Comparison of ENCODE assay signal across 1 cellular context in the genomic region with DNA sequence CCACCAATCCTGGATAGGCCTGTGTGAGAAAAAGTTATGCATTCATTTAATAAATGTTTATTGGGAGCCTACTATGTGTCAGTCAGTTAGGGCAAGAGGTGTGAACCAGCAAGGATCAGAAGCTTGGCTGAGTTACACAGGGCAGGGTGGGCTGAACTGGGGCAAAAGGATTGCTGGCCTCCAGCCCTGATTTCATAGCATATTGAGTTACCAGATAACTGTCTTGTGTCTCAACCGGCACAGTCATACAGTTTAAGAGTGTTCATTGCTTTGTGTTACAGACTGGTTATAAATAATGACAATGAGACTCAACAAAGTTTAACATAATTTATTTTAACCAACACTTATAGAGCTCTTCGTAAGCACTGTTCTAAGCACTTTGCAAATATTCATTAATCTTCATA.
TF ChIP-seq lines count a peak whose summit lies in the region.

No MANE protein-coding gene starts in this region.

TF ChIP-seq in HepG2, 621 proteins besides CTCF, POLR2A, EP300 and RAD21 (continued from another document):
- TF ChIP-seq ZSCAN31 (CRISPR knock-in tag; IDR thresholded peaks at IDR 0.05; ENCODE audit: low read depth) (no peak), ZNF746 (CRISPR knock-in tag; IDR thresholded peaks at IDR 0.05) (no peak), ZNF567 (CRISPR knock-in tag; IDR thresholded peaks at IDR 0.05; ENCODE audit: borderline replicate concordance) (no peak), ZNF407 (CRISPR knock-in tag; IDR thresholded peaks at IDR 0.05; ENCODE audit: not compliant biosample characterization) (no peak), KLF12 (CRISPR knock-in tag; IDR thresholded peaks at IDR 0.05; ENCODE audit: borderline replicate concordance) (no peak), XBP1 (CRISPR knock-in tag; IDR thresholded peaks at IDR 0.05) (no peak)
- TF ChIP-seq, protein P1, sequence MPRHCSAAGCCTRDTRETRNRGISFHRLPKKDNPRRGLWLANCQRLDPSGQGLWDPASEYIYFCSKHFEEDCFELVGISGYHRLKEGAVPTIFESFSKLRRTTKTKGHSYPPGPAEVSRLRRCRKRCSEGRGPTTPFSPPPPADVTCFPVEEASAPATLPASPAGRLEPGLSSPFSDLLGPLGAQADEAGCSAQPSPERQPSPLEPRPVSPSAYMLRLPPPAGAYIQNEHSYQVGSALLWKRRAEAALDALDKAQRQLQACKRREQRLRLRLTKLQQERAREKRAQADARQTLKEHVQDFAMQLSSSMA (CRISPR knock-in tag; IDR thresholded peaks at IDR 0.05): no peak
- TF ChIP-seq, protein P2, sequence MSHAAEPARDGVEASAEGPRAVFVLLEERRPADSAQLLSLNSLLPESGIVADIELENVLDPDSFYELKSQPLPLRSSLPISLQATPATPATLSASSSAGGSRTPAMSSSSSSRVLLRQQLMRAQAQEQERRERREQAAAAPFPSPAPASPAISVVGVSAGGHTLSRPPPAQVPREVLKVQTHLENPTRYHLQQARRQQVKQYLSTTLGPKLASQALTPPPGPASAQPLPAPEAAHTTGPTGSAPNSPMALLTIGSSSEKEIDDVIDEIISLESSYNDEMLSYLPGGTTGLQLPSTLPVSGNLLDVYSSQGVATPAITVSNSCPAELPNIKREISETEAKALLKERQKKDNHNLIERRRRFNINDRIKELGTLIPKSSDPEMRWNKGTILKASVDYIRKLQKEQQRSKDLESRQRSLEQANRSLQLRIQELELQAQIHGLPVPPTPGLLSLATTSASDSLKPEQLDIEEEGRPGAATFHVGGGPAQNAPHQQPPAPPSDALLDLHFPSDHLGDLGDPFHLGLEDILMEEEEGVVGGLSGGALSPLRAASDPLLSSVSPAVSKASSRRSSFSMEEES (CRISPR knock-in tag; IDR thresholded peaks at IDR 0.05): no peak
- TF ChIP-seq, protein P3, sequence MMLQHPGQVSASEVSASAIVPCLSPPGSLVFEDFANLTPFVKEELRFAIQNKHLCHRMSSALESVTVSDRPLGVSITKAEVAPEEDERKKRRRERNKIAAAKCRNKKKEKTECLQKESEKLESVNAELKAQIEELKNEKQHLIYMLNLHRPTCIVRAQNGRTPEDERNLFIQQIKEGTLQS (CRISPR knock-in tag; IDR thresholded peaks at IDR 0.05): no peak
